In the genomic region with DNA sequence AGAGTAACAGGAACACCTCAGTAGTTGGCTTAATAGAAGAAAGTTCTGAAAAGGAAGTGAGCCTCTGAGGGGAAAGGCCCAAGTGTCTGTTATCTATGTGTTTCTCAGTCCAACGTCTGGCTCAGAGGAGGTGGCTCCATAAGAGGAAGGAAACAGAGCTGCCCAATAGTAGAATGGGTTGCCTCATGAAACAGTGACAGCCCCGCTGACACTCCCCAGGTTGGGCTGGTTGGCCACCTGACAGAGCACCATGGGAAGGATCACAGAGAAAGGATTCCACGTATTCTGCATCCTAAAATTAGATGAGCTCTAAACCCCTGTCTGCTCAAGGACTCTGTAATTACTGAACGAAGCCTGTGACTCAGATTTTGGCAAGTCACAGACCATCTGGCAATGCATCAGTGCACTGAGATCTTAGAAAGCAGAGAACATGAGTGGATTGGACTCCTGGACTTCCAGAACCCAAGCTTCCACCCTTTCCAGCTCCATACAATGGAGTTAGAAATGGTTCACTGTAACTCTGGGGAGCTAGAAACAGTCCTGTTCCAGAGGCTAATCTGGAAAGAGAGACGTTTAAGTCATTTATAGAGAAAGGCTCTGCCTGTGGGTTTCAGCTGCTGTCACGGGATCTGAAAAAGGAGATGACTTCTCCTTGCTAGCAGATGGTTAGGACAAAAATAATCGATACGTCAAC, we compare ENCODE assay signal across 9 cellular contexts.
A peak's percentile ranks its signal among the peaks of the same experiment; 100 is the strongest.
DNase-seq lines count a peak whose midpoint lies in the region; ATAC-seq and TF ChIP-seq lines count a peak whose summit lies in the region.
"Had no signal": no experiment of that assay in that cellular context is flagged by ENCODE, and none has a peak within 500 bp of the region (broad histone marks: within the 10 kb centered on the region; RNA-seq: fewer than 3 reads in every experiment).

No MANE protein-coding gene starts in this region.

- TF ChIP-seq CTCF in GM06990 (IDR thresholded peaks at IDR 0.05; ENCODE audit: insufficient read depth, low read length, poor library complexity, severe bottlenecking), result no peak

- DNase-seq in GM06990 (ENCODE audit: extremely low read depth, insufficient read length) (peak; percentile 73), SKM-1 (lab: John Stamatoyannopoulos, UW; ENCODE audit: unreplicated experiment) (peak; percentile 87), midbrain (lab: John Stamatoyannopoulos, UW) (peak; percentile 34), cerebellar cortex (ENCODE audit: low spot score) (no peak), dedifferentiated amniotic fluid mesenchymal stem cell (ENCODE audit: extremely low spot score) (no peak)
- no peak for DNase-seq in stimulated activated CD8-positive, alpha-beta memory T cell treated with anti-CD3 and anti-CD28 coated beads, Interleukin-4, amount 100 ng/mL, for 48 hours

- no peaks in the 10 kb centered on the region for H3K27me3 ChIP-seq in GM06990 (replicated peaks; ENCODE audit: control insufficient read depth, insufficient read depth, low read length)

- ATAC-seq in GM19328 (IDR thresholded peaks at IDR 0.05; ENCODE audit: unreplicated experiment) (peak; percentile 95), HG03139 (IDR thresholded peaks at IDR 0.05; ENCODE audit: unreplicated experiment) (peak; percentile 96)

- H3K36me3 ChIP-seq in GM06990 (ENCODE audit: control insufficient read depth, insufficient read depth, low read length), result no peaks in the 10 kb centered on the region
- H3K36me3 ChIP-seq: cardiac muscle cell had no signal

- H3K4me3 ChIP-seq in GM06990 (replicated peaks; ENCODE audit: low read depth, low read length), result no peak overlapping the region; the same call in 1 of the 2 replicates
- H3K4me3 ChIP-seq: cardiac muscle cell had no signal

Comparison
In these comparisons a context has a peak if more than half of its experiments do, and no peak if none do; other contexts are left out.
1. DNase-seq: peak in GM06990 (single experiment), SKM-1 (single experiment) and midbrain (single experiment); none in cerebellar cortex (single experiment), stimulated activated CD8-positive, alpha-beta memory T cell treated with anti-CD3 and anti-CD28 coated beads, Interleukin-4, amount 100 ng/mL, for 48 hours (single experiment) and dedifferentiated amniotic fluid mesenchymal stem cell (single experiment).